8 cellular contexts compared by ENCODE assay signal in genomic region chr20:17959257-17959627, GRCh38. TPM values are rescaled to one million over a fixed set of nuclear protein-coding genes. Genes with fewer than 3 reads are reported as not detected.
DNase-seq lines count a peak whose midpoint lies in the region; ATAC-seq and TF ChIP-seq lines count a peak whose summit lies in the region.

No MANE protein-coding gene starts in this region.

- TF ChIP-seq EP300 in ovary (IDR thresholded peaks at IDR 0.05) = no peak

- H3K4me3 Mint-ChIP-seq in activated CD4-positive, alpha-beta memory T cell treated with anti-CD3 and anti-CD28 coated beads for 36 hours = peak overlapping the region; percentile 25

- no peak for DNase-seq in right atrium auricular region (ENCODE audit: low spot score)
- no peak for DNase-seq in left ventricle myocardium superior
- DNase-seq in activated CD4-positive, alpha-beta memory T cell treated with anti-CD3 and anti-CD28 coated beads for 36 hours = no peak
- no peak for DNase-seq in lower lobe of right lung
- no peak for DNase-seq in ovary
- DNase-seq in NOMO-1 (lab: John Stamatoyannopoulos, UW; ENCODE audit: unreplicated experiment in 2 of 2) = no peak
- DNase-seq in stimulated activated CD4-positive, alpha-beta T cell treated with anti-CD3 and anti-CD28 coated beads, Interleukin-4, amount 100 ng/mL, for 1 hour = no peak
- DNase-seq in NCI-H526 treated with DMSO at 0.1 percent for 48 hours (lab: John Stamatoyannopoulos, UW) = no peak

- TF ChIP-seq POLR2A in ovary (IDR thresholded peaks at IDR 0.05) = no peak

- no peaks in the 10 kb centered on the region for H3K27me3 Mint-ChIP-seq in activated CD4-positive, alpha-beta memory T cell treated with anti-CD3 and anti-CD28 coated beads for 36 hours

- ATAC-seq in left ventricle myocardium superior = no peak
- ATAC-seq in lower lobe of right lung = no peak

- peak overlapping the region; percentile 83 for H3K27ac Mint-ChIP-seq in activated CD4-positive, alpha-beta memory T cell treated with anti-CD3 and anti-CD28 coated beads for 36 hours

- WGBS in ovary, 3 donors = 56 to 79% (median 57%) methylated on average over 5 of the region's 5 CpGs

- POLR2A ChIA-PET in activated CD4-positive, alpha-beta memory T cell treated with anti-CD3 and anti-CD28 coated beads for 36 hours (lab: Charles Lee) = interaction anchor here (0.9 to 2.7 kb wide), 4 partner anchors 9 to 34 kb away, joined by 3 to 19 read pairs (median 10); partner anchors contain the start of genes MGME1 and SNX5

- H3K4me1 ChIP-seq in right atrium auricular region = peaks cover 0 to 57% of the 10 kb centered on the region in 2 donors
- H3K4me1 ChIP-seq in lower lobe of right lung = peaks cover 86% of the 10 kb centered on the region
- H3K4me1 ChIP-seq in ovary (ENCODE audit: insufficient read depth) = peaks cover 37% of the 10 kb centered on the region

- intact Hi-C loops in left ventricle myocardium superior (cut with micrococcal nuclease) (no loop called here), lower lobe of right lung (cut with DNase I) (no loop called here), ovary (cut with DNase I) (no loop called here)
- intact Hi-C loops in activated CD4-positive, alpha-beta memory T cell treated with anti-CD3 and anti-CD28 coated beads for 36 hours (cut with micrococcal nuclease) = loop anchor here (1.0 to 2.0 kb wide), 5 partner anchors 8 to 37 kb away; no protein-coding TSS in a partner anchor

- H3K4me3 ChIP-seq in right atrium auricular region = no peak overlapping the region
- H3K4me3 ChIP-seq in lower lobe of right lung = no peak overlapping the region
- no peak overlapping the region for H3K4me3 ChIP-seq in ovary

- CTCF ChIA-PET in activated CD4-positive, alpha-beta memory T cell treated with anti-CD3 and anti-CD28 coated beads for 36 hours (lab: Charles Lee) = interaction anchor here (1.5 to 6.6 kb wide), 4 partner anchors 11 to 277 kb away, joined by 3 to 42 read pairs (median 14); partner anchors contain the start of gene RRBP1

- no peaks in the 10 kb centered on the region for H3K27me3 ChIP-seq in right atrium auricular region
- H3K27me3 ChIP-seq in lower lobe of right lung (ENCODE audit: low read depth) = no peaks in the 10 kb centered on the region
- H3K27me3 ChIP-seq in ovary = no peaks in the 10 kb centered on the region

- H3K36me3 Mint-ChIP-seq in activated CD4-positive, alpha-beta memory T cell treated with anti-CD3 and anti-CD28 coated beads for 36 hours = peaks cover 62% of the 10 kb centered on the region

- no peaks in the 10 kb centered on the region for H3K9me3 Mint-ChIP-seq in activated CD4-positive, alpha-beta memory T cell treated with anti-CD3 and anti-CD28 coated beads for 36 hours

- peaks cover 88% of the 10 kb centered on the region for H3K4me1 Mint-ChIP-seq in activated CD4-positive, alpha-beta memory T cell treated with anti-CD3 and anti-CD28 coated beads for 36 hours (ENCODE audit: low read depth)

- H3K36me3 ChIP-seq in right atrium auricular region = peaks cover 16% of the 10 kb centered on the region
- H3K36me3 ChIP-seq in lower lobe of right lung = peaks cover 24% of the 10 kb centered on the region
- no peaks in the 10 kb centered on the region for H3K36me3 ChIP-seq in ovary

- TF ChIP-seq CTCF in right atrium auricular region (IDR thresholded peaks at IDR 0.05) (no peak), lower lobe of right lung (IDR thresholded peaks at IDR 0.05) (no peak), ovary (IDR thresholded peaks at IDR 0.05) (no peak)

- no peaks in the 10 kb centered on the region for H3K9me3 ChIP-seq in right atrium auricular region
- H3K9me3 ChIP-seq in lower lobe of right lung = no peaks in the 10 kb centered on the region
- no peaks in the 10 kb centered on the region for H3K9me3 ChIP-seq in ovary

- H3K27ac ChIP-seq in right atrium auricular region (peak overlapping the region; percentile 40 to 46), lower lobe of right lung (peak overlapping the region; percentile 42), ovary (peak overlapping the region in 1 of 2 donors; percentile 64)

RNA-seq across cellular contexts. Expression of gene SNX5, which starts 9.4 kb away (rescaled TPM):
- total RNA-seq in right atrium auricular region (10 to 100 TPM; 37.3 to 50.3 TPM), left ventricle myocardium superior (40.4 TPM), lower lobe of right lung (102 TPM), ovary (100 to 1,000 TPM in 4 of 7 donors, 10 to 100 TPM in 3; 74.2 to 138 (median 101) TPM)
- 100 to 1,000 TPM; 234 to 256 TPM for total RNA-seq in activated CD4-positive, alpha-beta memory T cell treated with anti-CD3 and anti-CD28 coated beads for 36 hours
- polyA plus RNA-seq in ovary = 100 to 1,000 TPM in 1 of 2 donors, 10 to 100 TPM in 1; 74.0 to 143 TPM

RNA-seq across cellular contexts. Expression of gene MGME1, which starts 9.6 kb away (rescaled TPM):
- total RNA-seq in right atrium auricular region = 1 to 10 TPM; 2.7 to 7.1 TPM
- 13.9 TPM for total RNA-seq in left ventricle myocardium superior
- 10 to 100 TPM; 31.0 to 34.7 TPM for total RNA-seq in activated CD4-positive, alpha-beta memory T cell treated with anti-CD3 and anti-CD28 coated beads for 36 hours
- total RNA-seq in lower lobe of right lung = 11.3 TPM
- total RNA-seq in ovary = 10 to 100 TPM in 1 of 7 donors, 1 to 10 TPM in 6; 5.1 to 11.9 (median 8.3) TPM
- polyA plus RNA-seq in ovary = 10 to 100 TPM in 1 of 2 donors, 1 to 10 TPM in 1; 7.8 to 11.5 TPM
